Comparison of ENCODE assay signal across 20 cellular contexts in the genomic region with DNA sequence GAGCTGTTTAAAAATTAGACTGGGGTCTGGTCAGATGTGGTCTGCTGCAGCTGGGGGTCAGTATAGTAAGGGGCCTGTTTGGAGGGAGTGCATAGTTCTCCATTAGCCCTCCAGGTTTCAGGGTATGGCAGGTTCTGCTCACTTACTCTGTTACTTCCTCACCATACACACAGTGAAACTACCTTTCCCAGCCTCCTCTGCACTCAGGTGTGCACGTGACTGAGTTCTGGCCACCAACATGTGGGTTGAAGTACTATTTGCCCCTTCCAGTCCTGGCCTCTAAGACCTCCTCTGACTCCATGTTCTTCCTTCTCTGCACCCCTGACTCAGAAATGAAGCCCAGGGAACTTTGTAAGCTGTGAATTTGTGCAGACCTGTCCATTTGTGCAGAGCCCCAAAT.
A peak's percentile ranks its signal among the peaks of the same experiment; 100 is the strongest.
DNase-seq lines count a peak whose midpoint lies in the region; ATAC-seq and TF ChIP-seq lines count a peak whose summit lies in the region.
"Had no signal": no experiment of that assay in that cellular context is flagged by ENCODE, and none has a peak within 500 bp of the region (broad histone marks: within the 10 kb centered on the region; RNA-seq: fewer than 3 reads in every experiment).

No MANE protein-coding gene starts in this region.

- H3K27me3 Mint-ChIP-seq in neural progenitor cell (ENCODE audit: insufficient read depth, low read depth), result peaks cover 2% of the 10 kb centered on the region

- TF ChIP-seq CTCF in OCI-LY7 (conservative IDR thresholded peaks at IDR 0.05; ENCODE audit: low read length) (no peak), neural progenitor cell (IDR thresholded peaks at IDR 0.05) (no peak)

- H3K27ac ChIP-seq in OCI-LY7 (ENCODE audit: low read depth, low read length, poor library complexity, severe bottlenecking) (no peak overlapping the region), neural progenitor cell (no peak overlapping the region)
- H3K27ac ChIP-seq: Peyer's patch had no signal

- no peak for TF ChIP-seq RAD21 in Ishikawa (IDR thresholded peaks at IDR 0.05; ENCODE audit: low read depth)

- intact Hi-C loops in OCI-LY7 (cut with micrococcal nuclease; ENCODE audit: unreplicated experiment), result no loop called here

- POLR2A ChIA-PET in OCI-LY7 (lab: Charles Lee), result no interaction called here
- POLR2A ChIA-PET in HEK293T (lab: Yijun Ruan, JAX), result no interaction called here

- ATAC-seq in HG02623 (IDR thresholded peaks at IDR 0.05; ENCODE audit: unreplicated experiment) (no peak), GM21786 (IDR thresholded peaks at IDR 0.05; ENCODE audit: unreplicated experiment) (no peak)
- ATAC-seq: Right ventricle myocardium inferior had no signal

- no peaks in the 10 kb centered on the region for H3K27me3 ChIP-seq in neural progenitor cell
- H3K27me3 ChIP-seq: Peyer's patch had no signal

- H3K4me1 Mint-ChIP-seq in neural progenitor cell, result no peaks in the 10 kb centered on the region
- H3K4me1 Mint-ChIP-seq: CD4-positive, CD25-positive, alpha-beta regulatory T cell had no signal

- H3K9me3 ChIP-seq in OCI-LY7 (ENCODE audit: low read length), result no peaks in the 10 kb centered on the region
- no peaks in the 10 kb centered on the region for H3K9me3 ChIP-seq in neural progenitor cell (ENCODE audit: low read depth)
- H3K9me3 ChIP-seq: Peyer's patch had no signal

- no peaks in the 10 kb centered on the region for H3K9me2 ChIP-seq in OCI-LY7 (ENCODE audit: insufficient read depth, low read length)

- H3K4me3 Mint-ChIP-seq in neural progenitor cell, result no peak overlapping the region
- H3K4me3 Mint-ChIP-seq: CD4-positive, CD25-positive, alpha-beta regulatory T cell had no signal

- H3K9me3 Mint-ChIP-seq in neural progenitor cell, result peaks cover 2% of the 10 kb centered on the region

- no peak for TF ChIP-seq EP300 in Ishikawa (IDR thresholded peaks at IDR 0.05; ENCODE audit: borderline replicate concordance)

- no peak overlapping the region for H2AFZ ChIP-seq in OCI-LY7 (ENCODE audit: low read length)
- H2AFZ ChIP-seq in neural progenitor cell (replicated peaks), result peak overlapping the region; percentile 59
- H2AFZ ChIP-seq: GM23248 had no signal

- no peak overlapping the region for H3K9ac ChIP-seq in neural progenitor cell
- H3K9ac ChIP-seq: GM23248 had no signal

- no peaks in the 10 kb centered on the region for H3K36me3 Mint-ChIP-seq in neural progenitor cell
- H3K36me3 Mint-ChIP-seq: CD4-positive, CD25-positive, alpha-beta regulatory T cell had no signal

- H4K20me1 ChIP-seq in OCI-LY7 (ENCODE audit: insufficient read depth, low read length) (no peaks in the 10 kb centered on the region), neural progenitor cell (ENCODE audit: low read depth) (no peaks in the 10 kb centered on the region)

- H3F3A ChIP-seq in neural progenitor cell (ENCODE audit: low read depth), result no peaks in the 10 kb centered on the region

- DNase-seq in OCI-LY7 (ENCODE audit: low spot score) (peak; percentile 35), germinal center (ENCODE audit: low spot score) (peak; percentile 14), neural progenitor cell (ENCODE audit: low spot score) (no peak), HEK293T (ENCODE audit: extremely low spot score) (no peak)
- DNase-seq: CD4-positive, CD25-positive, alpha-beta regulatory T cell; EL; GM23248; KG1; NCI-H1105; NCI-H146; NCI-H2029 treated with DMSO at 0.1 percent for 48 hours; NCI-H226; NCI-H510A treated with DMSO at 0.1 percent for 48 hours; NCI-H748 treated with DMSO at 0.1 percent for 48 hours; NK-92 treated with Interleukin-12 subunit alpha and Interleukin-12 subunit beta, amount 100 ng/mL, for 24 hours; Peyer's patch had no signal

- H3K79me2 ChIP-seq in OCI-LY7 (ENCODE audit: insufficient read depth, low read depth, low read length), result no peaks in the 10 kb centered on the region
- H3K79me2 ChIP-seq in neural progenitor cell (ENCODE audit: low read depth), result no peaks in the 10 kb centered on the region

- H3K4me1 ChIP-seq in OCI-LY7 (ENCODE audit: insufficient read depth, low read length, poor library complexity, severe bottlenecking) (no peaks in the 10 kb centered on the region), neural progenitor cell (no peaks in the 10 kb centered on the region)
- H3K4me1 ChIP-seq: Peyer's patch had no signal

- H3K4me2 ChIP-seq in OCI-LY7 (ENCODE audit: low read length), result no peak overlapping the region
- no peak overlapping the region for H3K4me2 ChIP-seq in neural progenitor cell

- H3K36me3 ChIP-seq in OCI-LY7 (ENCODE audit: insufficient read depth, low read length) (no peaks in the 10 kb centered on the region), neural progenitor cell (no peaks in the 10 kb centered on the region)
- H3K36me3 ChIP-seq: Peyer's patch had no signal

- no TSS peak for BruUV-seq in OCI-LY7 (replicated peaks; lab: Mats Ljungman, UMichigan)

- CTCF ChIA-PET in OCI-LY7 (lab: Charles Lee; ENCODE audit: unreplicated experiment) (no interaction called here), HEK293T (lab: Yijun Ruan, JAX) (interaction anchor here (1.8 kb wide), 1 partner anchor 26 kb away, joined by 9 read pairs; no protein-coding TSS in a partner anchor)

- no peak overlapping the region for H3K27ac Mint-ChIP-seq in neural progenitor cell
- H3K27ac Mint-ChIP-seq: CD4-positive, CD25-positive, alpha-beta regulatory T cell had no signal

- no peak overlapping the region for H3K4me3 ChIP-seq in OCI-LY7 (ENCODE audit: low read depth, low read length, poor library complexity, severe bottlenecking)
- no peak overlapping the region for H3K4me3 ChIP-seq in neural progenitor cell
- H3K4me3 ChIP-seq: GM23248, Peyer's patch had no signal

TF ChIP-seq in Ishikawa, 13 proteins besides CTCF, POLR2A, EP300 and RAD21:
- no peak for TF ChIP-seq TAF1 (IDR thresholded peaks at IDR 0.05; ENCODE audit: low read depth)
- TF ChIP-seq, protein P1, sequence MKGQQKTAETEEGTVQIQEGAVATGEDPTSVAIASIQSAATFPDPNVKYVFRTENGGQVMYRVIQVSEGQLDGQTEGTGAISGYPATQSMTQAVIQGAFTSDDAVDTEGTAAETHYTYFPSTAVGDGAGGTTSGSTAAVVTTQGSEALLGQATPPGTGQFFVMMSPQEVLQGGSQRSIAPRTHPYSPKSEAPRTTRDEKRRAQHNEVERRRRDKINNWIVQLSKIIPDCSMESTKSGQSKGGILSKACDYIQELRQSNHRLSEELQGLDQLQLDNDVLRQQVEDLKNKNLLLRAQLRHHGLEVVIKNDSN (IDR thresholded peaks at IDR 0.05), result peak; percentile 84
- no peak for TF ChIP-seq CEBPB (IDR thresholded peaks at IDR 0.05)

TF ChIP-seq in HEK293T, 16 proteins besides CTCF, POLR2A, EP300 and RAD21:
- TF ChIP-seq FOXM1 (IDR thresholded peaks at IDR 0.05; ENCODE audit: borderline replicate concordance), result no peak
TF ChIP-seq in HEK293T: peak in this region for 0.

Comparison
In these comparisons a context has a peak if more than half of its experiments do, and no peak if none do; other contexts are left out.
1. DNase-seq: peak in OCI-LY7 (single experiment) and germinal center (single experiment); none in neural progenitor cell (single experiment) and HEK293T (single experiment).